ENCODE assay signal across 27 cellular contexts in the genomic region with DNA sequence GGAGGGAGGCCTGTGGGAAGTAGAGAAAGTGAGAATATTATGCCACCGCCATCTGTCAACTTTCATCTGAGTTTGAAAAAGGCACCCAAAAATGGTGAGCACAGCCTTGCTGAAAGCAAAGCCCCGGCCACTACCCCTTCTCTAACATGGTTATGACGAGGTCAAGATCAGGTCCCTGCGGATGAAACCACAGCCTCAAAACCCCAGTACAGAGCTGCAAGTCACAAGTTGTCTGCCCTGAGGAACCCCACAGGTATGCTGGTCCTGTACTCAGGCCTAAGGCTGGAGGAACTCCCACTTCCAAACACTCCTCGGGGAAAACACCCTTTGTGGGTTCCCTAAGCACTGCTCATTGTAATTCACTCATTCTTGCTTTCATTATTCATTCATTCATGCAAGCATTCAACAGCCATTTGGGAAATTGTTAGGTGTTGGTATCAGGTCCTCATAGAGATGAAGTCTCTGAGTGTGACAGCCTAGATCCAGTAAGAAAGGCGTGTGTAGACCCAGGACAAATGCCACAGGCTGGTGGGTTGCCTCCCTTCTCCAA.
"Had no signal": no experiment of that assay in that cellular context is flagged by ENCODE, and none has a peak within 500 bp of the region (broad histone marks: within the 10 kb centered on the region; RNA-seq: fewer than 3 reads in every experiment).

No MANE protein-coding gene starts in this region.

- H3K4me3 Mint-ChIP-seq: activated CD8-positive, alpha-beta T cell treated with anti-CD3 and anti-CD28 coated beads for 36 hours; activated naive CD4-positive, alpha-beta T cell treated with anti-CD3 and anti-CD28 coated beads, Interleukin-2, amount 50 U/mL, for 24 hours; activated T-cell treated with anti-CD3 and anti-CD28 coated beads, Interleukin-2, amount 50 U/mL, for 72 hours; T-helper 1 cell treated with Interleukin-12 subunit alpha and Interleukin-12 subunit beta and Interleukin-4 antibody, amounts not matched to agents 30 μg/mL and 1 μg/mL, for 36 hours had no signal

- H3K9me3 Mint-ChIP-seq: activated CD8-positive, alpha-beta T cell treated with anti-CD3 and anti-CD28 coated beads for 36 hours; activated naive CD4-positive, alpha-beta T cell treated with anti-CD3 and anti-CD28 coated beads, Interleukin-2, amount 50 U/mL, for 24 hours; activated T-cell treated with anti-CD3 and anti-CD28 coated beads, Interleukin-2, amount 50 U/mL, for 72 hours; activated T-helper 2 cell treated with anti-CD3 and anti-CD28 coated beads, Interferon-gamma antibody, Interleukin-2, Interleukin-4, amounts not matched to agents 10 μg/mL and 5 μg/mL and 100 μg/mL, durations not matched to agents 14 hours and 24 hours and 36 hours; T-helper 1 cell treated with Interleukin-12 subunit alpha and Interleukin-12 subunit beta and Interleukin-4 antibody, amounts not matched to agents 30 μg/mL and 1 μg/mL, for 36 hours had no signal

- H3K27ac ChIP-seq: breast epithelium, colonic mucosa, SJSA1 had no signal

- DNase-seq: activated CD4-positive, alpha-beta T cell treated with anti-CD3 and anti-CD28 coated beads for 4 hours; activated CD8-positive, alpha-beta memory T cell treated with anti-CD3 and anti-CD28 coated beads, Interleukin-2, amount 50 U/mL, for 4 hours; activated CD8-positive, alpha-beta T cell treated with anti-CD3 and anti-CD28 coated beads for 36 hours; activated naive CD4-positive, alpha-beta T cell; activated T-cell treated with anti-CD3 and anti-CD28 coated beads, Interleukin-2, amount 50 U/mL, for 72 hours; aorta; caudate nucleus; colonic mucosa; MG63; NCI-H1105; NCI-H1436; NCI-H187; NCI-H2081 treated with DMSO at 0.1 percent for 48 hours; NCI-H2227 treated with DMSO at 0.1 percent for 48 hours; NCI-H446 treated with DMSO at 0.1 percent for 48 hours; NCI-H526; NCI-H774; PC-3; SHP77; SW 1271 had no signal

- ATAC-seq: activated CD4-positive, CD25-positive, alpha-beta regulatory T cell treated with anti-CD3 and anti-CD28 coated beads, Interleukin-2, amount 50 U/mL, for 24 hours; activated CD8-positive, alpha-beta T cell treated with anti-CD3 and anti-CD28 coated beads for 36 hours; activated T-cell treated with anti-CD3 and anti-CD28 coated beads, Interleukin-2, amount 50 U/mL, for 72 hours; PC-3; SK-N-SH treated with all-trans-retinoic acid at 6 μM for 48 hours had no signal

- H3K27me3 Mint-ChIP-seq: activated CD8-positive, alpha-beta T cell treated with anti-CD3 and anti-CD28 coated beads for 36 hours; activated naive CD4-positive, alpha-beta T cell treated with anti-CD3 and anti-CD28 coated beads, Interleukin-2, amount 50 U/mL, for 24 hours had no signal

- H3K4me1 ChIP-seq: breast epithelium, colonic mucosa, SJSA1 had no signal

- H3K4me3 ChIP-seq: breast epithelium, colonic mucosa, MG63, SJSA1 had no signal

- H3K36me3 ChIP-seq: breast epithelium, colonic mucosa, MG63, SJSA1 had no signal

- H3K9me3 ChIP-seq: breast epithelium, colonic mucosa, MG63, SJSA1 had no signal

- H3K27ac Mint-ChIP-seq: activated CD8-positive, alpha-beta T cell treated with anti-CD3 and anti-CD28 coated beads for 36 hours; activated naive CD4-positive, alpha-beta T cell treated with anti-CD3 and anti-CD28 coated beads, Interleukin-2, amount 50 U/mL, for 24 hours; activated T-cell treated with anti-CD3 and anti-CD28 coated beads, Interleukin-2, amount 50 U/mL, for 72 hours; activated T-helper 2 cell treated with anti-CD3 and anti-CD28 coated beads, Interferon-gamma antibody, Interleukin-2, Interleukin-4, amounts not matched to agents 10 μg/mL and 5 μg/mL and 100 μg/mL, durations not matched to agents 14 hours and 24 hours and 36 hours had no signal

- H3K27me3 ChIP-seq: breast epithelium, colonic mucosa, MG63, SJSA1 had no signal
